ENCODE assay signal across 7 cellular contexts in genomic region chr2:216142540-216142939, GRCh38. TPM values are rescaled to one million over a fixed set of nuclear protein-coding genes. Genes with fewer than 3 reads are reported as not detected.
A peak's percentile ranks its signal among the peaks of the same experiment; 100 is the strongest.
DNase-seq lines count a peak whose midpoint lies in the region; ATAC-seq and TF ChIP-seq lines count a peak whose summit lies in the region.

No MANE protein-coding gene starts in this region.

- H3K9me1 ChIP-seq in IMR-90 (ENCODE audit: insufficient read depth, low read length): peaks cover 8% of the 10 kb centered on the region; the same call in 1 of the 2 replicates

- no peak overlapping the region for H3K27ac ChIP-seq in IMR-90 (ENCODE audit: insufficient read depth, low read length)
- H3K27ac ChIP-seq in thyroid gland: no peak overlapping the region

- H2AK5ac ChIP-seq in IMR-90 (ENCODE audit: low read depth, low read length): no peak overlapping the region

- H4K91ac ChIP-seq in IMR-90 (ENCODE audit: insufficient read depth, low read depth, low read length): no peak overlapping the region

- H2BK15ac ChIP-seq in IMR-90 (ENCODE audit: low read depth, low read length): no peak overlapping the region

- no TSS peak for BruUV-seq in IMR-90 (replicated peaks; lab: Mats Ljungman, UMichigan)

- H4K20me1 ChIP-seq in IMR-90 (ENCODE audit: insufficient read depth, low read length): no peaks in the 10 kb centered on the region; the same call in 1 of the 2 replicates

- CTCF ChIA-PET in IMR-90 (lab: Yijun Ruan, JAX): interaction anchor here (1.0 to 1.2 kb wide), 2 partner anchors 11 to 29 kb away, joined by 3 to 4 read pairs; no protein-coding TSS in a partner anchor

- no peak overlapping the region for H2AK9ac ChIP-seq in IMR-90 (replicated peaks; ENCODE audit: low read depth, low read length, poor library complexity)

- H3K23ac ChIP-seq in IMR-90 (ENCODE audit: low read depth, low read length): peak overlapping the region; percentile 81; the same call in 1 of the 2 replicates

- DNase-seq in IMR-90 (peak; percentile 91), kidney tubule cell (ENCODE audit: low spot score) (peak; percentile 9), NCI-H226 (no peak), thyroid gland (no peak), epidermal melanocyte (ENCODE audit: insufficient read length, low spot score) (no peak)

- H3K27me3 ChIP-seq in IMR-90 (ENCODE audit: control insufficient read depth, insufficient read depth, low read length): no peaks in the 10 kb centered on the region
- H3K27me3 ChIP-seq in thyroid gland: no peaks in the 10 kb centered on the region

- H3K56ac ChIP-seq in IMR-90 (ENCODE audit: extremely low read depth, insufficient read depth, low read length): no peak overlapping the region

- dilution Hi-C loops in IMR-90 (cut with HindIII; ENCODE audit: low sequenced_read_pairs, unreplicated experiment): no loop called here

- in situ Hi-C loops in IMR-90 (cut with MboI; ENCODE audit: low sequenced_read_pairs): no loop called here

- no peak for TF ChIP-seq POLR2A in IMR-90 (IDR thresholded peaks at IDR 0.05; ENCODE audit: low read depth, low read length)
- no peak for TF ChIP-seq POLR2A in thyroid gland (IDR thresholded peaks at IDR 0.05)

- peaks cover 29 to 62% of the 10 kb centered on the region in 2 experiments for H3K79me1 ChIP-seq in IMR-90 (ENCODE audit: low read depth in 1 of 2, low read length in 2 of 2)

- H3K4me1 ChIP-seq in IMR-90 (ENCODE audit: control insufficient read depth, insufficient read depth, low read length) (peaks cover 3% of the 10 kb centered on the region; the same call in 1 of the 2 replicates), thyroid gland (peaks cover 0 to 4% of the 10 kb centered on the region in 2 donors)

- peak overlapping the region; percentile 14; the same call in 1 of the 2 replicates for H4K5ac ChIP-seq in IMR-90 (ENCODE audit: low read depth, low read length)

- H3K9ac ChIP-seq in IMR-90 (ENCODE audit: low read depth, low read length): no peak overlapping the region

- H4K8ac ChIP-seq in IMR-90 (ENCODE audit: low read depth in 2 of 2, low read length in 2 of 2): peak overlapping the region in 1 of 2 experiments; percentile 88; a peak in 1 of 4 replicates

- POLR2A ChIA-PET in IMR-90 (lab: Charles Lee; ENCODE audit: unreplicated experiment): no interaction called here

- peaks cover 52% of the 10 kb centered on the region for H3K36me3 ChIP-seq in IMR-90 (ENCODE audit: control insufficient read depth, insufficient read depth, low read length)
- H3K36me3 ChIP-seq in thyroid gland: peaks cover 47 to 63% of the 10 kb centered on the region in 2 donors

- no peaks in the 10 kb centered on the region for H3K9me3 ChIP-seq in IMR-90 (ENCODE audit: control insufficient read depth, insufficient read depth, low read length)
- H3K9me3 ChIP-seq in thyroid gland: no peaks in the 10 kb centered on the region

- no peak for TF ChIP-seq CTCF in IMR-90 (conservative IDR thresholded peaks at IDR 0.05; ENCODE audit: low read depth, low read length)
- TF ChIP-seq CTCF in thyroid gland (IDR thresholded peaks at IDR 0.05): no peak

- H3K14ac ChIP-seq in IMR-90 (replicated peaks; ENCODE audit: low read depth, low read length): peak overlapping the region; percentile 53; the same call in 1 of the 2 replicates

- peak overlapping the region; percentile 37; the same call in 1 of the 2 replicates for H2BK20ac ChIP-seq in IMR-90 (ENCODE audit: low read depth, low read length)

- no peak overlapping the region for H2AFZ ChIP-seq in IMR-90 (replicated peaks; ENCODE audit: low read length, poor library complexity)

- H3K4me3 ChIP-seq in IMR-90 (ENCODE audit: insufficient read depth, low read depth, low read length) (no peak overlapping the region), thyroid gland (replicated peaks in 1 of 3) (no peak overlapping the region)

- H2BK5ac ChIP-seq in IMR-90 (ENCODE audit: low read depth, low read length, poor library complexity, severe bottlenecking): peak overlapping the region; percentile 65

- H3K4me2 ChIP-seq in IMR-90 (ENCODE audit: low read depth, low read length): no peak overlapping the region

- peak overlapping the region; percentile 58; the same call in 1 of the 2 replicates for H3K4ac ChIP-seq in IMR-90 (ENCODE audit: low read depth, low read length)

- ATAC-seq in GM18520 (IDR thresholded peaks at IDR 0.05; ENCODE audit: unreplicated experiment) (peak; percentile 95), GM21723 (IDR thresholded peaks at IDR 0.05; ENCODE audit: unreplicated experiment) (peak; percentile 100), IMR-90 (ENCODE audit: low read depth) (peak; percentile 93)

- peak overlapping the region; percentile 50; the same call in 1 of the 2 replicates for H3K18ac ChIP-seq in IMR-90 (ENCODE audit: low read depth, low read length)

- intact Hi-C loops in IMR-90 (cut with micrococcal nuclease): no loop called here
- intact Hi-C loops in thyroid gland (cut with DNase I): no loop called here

- H2BK120ac ChIP-seq in IMR-90 (ENCODE audit: low read depth, low read length): peak overlapping the region; percentile 68; the same call in 1 of the 2 replicates

- no peak for TF ChIP-seq RAD21 in IMR-90 (IDR thresholded peaks at IDR 0.05; ENCODE audit: low read length)

- no CpG with 5 or more reads among the region's 1 CpG for WGBS in IMR-90 (ENCODE audit: extremely low coverage in 2 of 2, insufficient read length in 1 of 2), 2 experiments
- 94 to 97% methylated on average over 1 of the region's 1 CpG for WGBS in thyroid gland, 2 donors

TF ChIP-seq in IMR-90, 13 proteins besides CTCF, POLR2A, EP300 and RAD21:
- no peak for TF ChIP-seq MAZ (IDR thresholded peaks at IDR 0.05; ENCODE audit: borderline replicate concordance, low read depth, low read length)
- no peak for TF ChIP-seq NFE2L2 (IDR thresholded peaks at IDR 0.05; ENCODE audit: low read depth, low read length)
- no peak for TF ChIP-seq MXI1 (IDR thresholded peaks at IDR 0.05; ENCODE audit: borderline replicate concordance, low read depth, low read length)
- TF ChIP-seq FOS (IDR thresholded peaks at IDR 0.05; ENCODE audit: low read depth, low read length): peak; percentile 45; the same call in 1 of the 2 replicates
- peak; percentile 47; the same call in 1 of the 2 replicates for TF ChIP-seq BHLHE40 (IDR thresholded peaks at IDR 0.05; ENCODE audit: low read depth, low read length)
- TF ChIP-seq SMC3 (IDR thresholded peaks at IDR 0.05; ENCODE audit: low read depth, low read length): no peak
- 0 out of 2 replicates have a peak, but pooled peaks have one; percentile 47 for TF ChIP-seq USF2 (IDR thresholded peaks at IDR 0.05; ENCODE audit: low read depth, low read length)
- TF ChIP-seq RFX5 (IDR thresholded peaks at IDR 0.05; ENCODE audit: low read depth, low read length): no peak
- TF ChIP-seq MAFK (IDR thresholded peaks at IDR 0.05; ENCODE audit: low read depth, low read length): no peak
- TF ChIP-seq CEBPB (IDR thresholded peaks at IDR 0.05; ENCODE audit: low read depth, low read length): no peak
- TF ChIP-seq RCOR1 (IDR thresholded peaks at IDR 0.05; ENCODE audit: insufficient replicate concordance, low read length): no peak

RNA-seq across cellular contexts. Expression of gene XRCC5, which starts 33.4 kb away (rescaled TPM):
- 352 and 509 TPM in 2 replicates for total RNA-seq in IMR-90 (2012; rRNA removed)
- polyA plus RNA-seq in IMR-90 (2012; rRNA removed): 144 and 156 TPM in 2 replicates
- 103 and 426 TPM in 2 replicates for polyA plus RNA-seq in IMR-90 (2012; cell fraction: cytosol; rRNA removed)
- 65.1 and 146 TPM in 2 replicates for polyA plus RNA-seq in IMR-90 (2012; cell fraction: nucleus; rRNA removed; ENCODE audit: low replicate concordance)
- total RNA-seq in thyroid gland: 100 to 1,000 TPM; 185 to 240 (median 216) TPM

Comparison
In these comparisons a context has a peak if more than half of its experiments do, and no peak if none do; other contexts are left out.
1. DNase-seq: peak in IMR-90 (single experiment) and kidney tubule cell (single experiment); none in NCI-H226 (single experiment), thyroid gland (0 of 2) and epidermal melanocyte (single experiment).
2. Peak in every context shown above with its lines, with median percentiles within 50 percentile points of each other: ATAC-seq.